9 cellular contexts compared by ENCODE assay signal in the genomic region with DNA sequence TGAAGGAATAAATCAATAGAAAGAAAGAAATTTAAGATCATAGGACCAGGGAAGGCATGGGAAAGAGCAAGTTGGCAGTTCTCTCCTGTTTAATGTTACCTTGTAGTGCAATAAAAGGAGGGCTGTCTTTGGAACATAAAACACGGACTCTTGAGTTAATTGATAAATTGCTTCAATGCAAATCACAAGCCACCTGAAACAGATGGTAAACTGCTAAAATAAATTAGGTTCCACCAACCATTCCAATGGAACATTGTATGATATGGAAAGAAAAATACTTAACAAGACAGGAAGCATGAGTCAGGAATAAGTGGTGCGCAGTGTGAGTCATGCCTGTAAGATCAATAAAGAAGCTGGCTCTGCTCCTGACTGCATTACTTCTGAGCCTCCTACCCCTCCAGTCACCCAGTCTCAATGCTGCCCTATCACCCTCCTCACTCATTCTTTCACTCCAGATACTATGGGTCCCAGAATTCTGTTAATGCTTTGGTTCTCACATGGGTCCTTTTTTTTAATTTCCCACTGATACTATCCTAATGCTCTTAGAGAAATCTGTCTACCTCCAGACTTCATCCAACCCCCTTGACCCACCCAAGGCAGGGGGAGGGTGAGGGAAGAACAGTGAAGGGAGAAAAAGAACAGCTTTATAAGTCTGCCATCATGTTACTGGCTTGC.
DNase-seq lines count a peak whose midpoint lies in the region; ATAC-seq and TF ChIP-seq lines count a peak whose summit lies in the region.
"Had no signal": no experiment of that assay in that cellular context is flagged by ENCODE, and none has a peak within 500 bp of the region (broad histone marks: within the 10 kb centered on the region; RNA-seq: fewer than 3 reads in every experiment).

No MANE protein-coding gene starts in this region.

- intact Hi-C loops in activated T-helper 1 cell treated with anti-CD3 and anti-CD28 coated beads, Interleukin-12 subunit alpha, Interleukin-12 subunit beta, Interleukin-2, Interleukin-4 antibody, amounts not matched to agents 30 ng/mL and 10 ng/mL and 1 ng/mL, durations not matched to agents 14 hours and 24 hours and 36 hours (cut with micrococcal nuclease): no loop called here

- no peak overlapping the region for H3K4me3 ChIP-seq in epithelial cell of proximal tubule (ENCODE audit: low read depth, low read length)
- H3K4me3 ChIP-seq: lung had no signal

- peak; percentile 88 for ATAC-seq in stimulated activated naive CD8-positive, alpha-beta T cell treated with anti-CD3 and anti-CD28 coated beads, Interleukin-15, Interleukin-2, amounts not matched to agents 100 U/mL and 50 U/mL, for 24 hours
- ATAC-seq in GM21576 (IDR thresholded peaks at IDR 0.05; ENCODE audit: unreplicated experiment) (no peak), GM21528 (IDR thresholded peaks at IDR 0.05; ENCODE audit: low FRiP score, unreplicated experiment) (no peak)

- DNase-seq in activated CD4-positive, alpha-beta T cell treated with anti-CD3 and anti-CD28 coated beads, Interleukin-2, amount 50 U/mL, for 48 hours: peak; percentile 6 to 13
- no peak for DNase-seq in activated CD4-positive, alpha-beta T cell treated with anti-CD3 and anti-CD28 coated beads, Interleukin-2, amount 50 U/mL, for 4 hours
- DNase-seq in NCI-H69 (lab: John Stamatoyannopoulos, UW) (peak; percentile 76), epithelial cell of proximal tubule (ENCODE audit: low read depth) (peak; percentile 89)
- no peak for DNase-seq in stimulated activated naive CD8-positive, alpha-beta T cell treated with anti-CD3 and anti-CD28 coated beads, Interleukin-15, Interleukin-2, amounts not matched to agents 100 U/mL and 50 U/mL, for 24 hours
- no peak for DNase-seq in activated T-helper 1 cell treated with anti-CD3 and anti-CD28 coated beads, Interleukin-12 subunit alpha, Interleukin-12 subunit beta, Interleukin-2, Interleukin-4 antibody, amounts not matched to agents 30 ng/mL and 10 ng/mL and 1 ng/mL, durations not matched to agents 14 hours and 24 hours and 36 hours (ENCODE audit: low spot score)

- H3K4me1 Mint-ChIP-seq in activated T-helper 1 cell treated with anti-CD3 and anti-CD28 coated beads, Interleukin-12 subunit alpha, Interleukin-12 subunit beta, Interleukin-2, Interleukin-4 antibody, amounts not matched to agents 30 ng/mL and 10 ng/mL and 1 ng/mL, durations not matched to agents 14 hours and 24 hours and 36 hours (ENCODE audit: low read depth): peaks cover 7% of the 10 kb centered on the region

- no peak for TF ChIP-seq CTCF in epithelial cell of proximal tubule (conservative IDR thresholded peaks at IDR 0.05; ENCODE audit: low read depth, low read length)

- H3K36me3 Mint-ChIP-seq in activated T-helper 1 cell treated with anti-CD3 and anti-CD28 coated beads, Interleukin-12 subunit alpha, Interleukin-12 subunit beta, Interleukin-2, Interleukin-4 antibody, amounts not matched to agents 30 ng/mL and 10 ng/mL and 1 ng/mL, durations not matched to agents 14 hours and 24 hours and 36 hours (ENCODE audit: low read depth): no peaks in the 10 kb centered on the region

- H3K27ac Mint-ChIP-seq in activated T-helper 1 cell treated with anti-CD3 and anti-CD28 coated beads, Interleukin-12 subunit alpha, Interleukin-12 subunit beta, Interleukin-2, Interleukin-4 antibody, amounts not matched to agents 30 ng/mL and 10 ng/mL and 1 ng/mL, durations not matched to agents 14 hours and 24 hours and 36 hours: no peak overlapping the region

- no peaks in the 10 kb centered on the region for H3K9me3 Mint-ChIP-seq in activated T-helper 1 cell treated with anti-CD3 and anti-CD28 coated beads, Interleukin-12 subunit alpha, Interleukin-12 subunit beta, Interleukin-2, Interleukin-4 antibody, amounts not matched to agents 30 ng/mL and 10 ng/mL and 1 ng/mL, durations not matched to agents 14 hours and 24 hours and 36 hours

- no peaks in the 10 kb centered on the region for H3K27me3 Mint-ChIP-seq in activated T-helper 1 cell treated with anti-CD3 and anti-CD28 coated beads, Interleukin-12 subunit alpha, Interleukin-12 subunit beta, Interleukin-2, Interleukin-4 antibody, amounts not matched to agents 30 ng/mL and 10 ng/mL and 1 ng/mL, durations not matched to agents 14 hours and 24 hours and 36 hours (ENCODE audit: insufficient read depth)

- no peak overlapping the region for H3K4me3 Mint-ChIP-seq in activated T-helper 1 cell treated with anti-CD3 and anti-CD28 coated beads, Interleukin-12 subunit alpha, Interleukin-12 subunit beta, Interleukin-2, Interleukin-4 antibody, amounts not matched to agents 30 ng/mL and 10 ng/mL and 1 ng/mL, durations not matched to agents 14 hours and 24 hours and 36 hours

Comparison
In these comparisons a context has a peak if more than half of its experiments do, and no peak if none do; other contexts are left out.
1. DNase-seq: peak in activated CD4-positive, alpha-beta T cell treated with anti-CD3 and anti-CD28 coated beads, Interleukin-2, amount 50 U/mL, for 48 hours (2 of 2), NCI-H69 (single experiment) and epithelial cell of proximal tubule (single experiment); none in activated CD4-positive, alpha-beta T cell treated with anti-CD3 and anti-CD28 coated beads, Interleukin-2, amount 50 U/mL, for 4 hours (0 of 2), stimulated activated naive CD8-positive, alpha-beta T cell treated with anti-CD3 and anti-CD28 coated beads, Interleukin-15, Interleukin-2, amounts not matched to agents 100 U/mL and 50 U/mL, for 24 hours (single experiment) and activated T-helper 1 cell treated with anti-CD3 and anti-CD28 coated beads, Interleukin-12 subunit alpha, Interleukin-12 subunit beta, Interleukin-2, Interleukin-4 antibody, amounts not matched to agents 30 ng/mL and 10 ng/mL and 1 ng/mL, durations not matched to agents 14 hours and 24 hours and 36 hours (single experiment).